ENCODE assay signal across 16 cellular contexts in the genomic region with DNA sequence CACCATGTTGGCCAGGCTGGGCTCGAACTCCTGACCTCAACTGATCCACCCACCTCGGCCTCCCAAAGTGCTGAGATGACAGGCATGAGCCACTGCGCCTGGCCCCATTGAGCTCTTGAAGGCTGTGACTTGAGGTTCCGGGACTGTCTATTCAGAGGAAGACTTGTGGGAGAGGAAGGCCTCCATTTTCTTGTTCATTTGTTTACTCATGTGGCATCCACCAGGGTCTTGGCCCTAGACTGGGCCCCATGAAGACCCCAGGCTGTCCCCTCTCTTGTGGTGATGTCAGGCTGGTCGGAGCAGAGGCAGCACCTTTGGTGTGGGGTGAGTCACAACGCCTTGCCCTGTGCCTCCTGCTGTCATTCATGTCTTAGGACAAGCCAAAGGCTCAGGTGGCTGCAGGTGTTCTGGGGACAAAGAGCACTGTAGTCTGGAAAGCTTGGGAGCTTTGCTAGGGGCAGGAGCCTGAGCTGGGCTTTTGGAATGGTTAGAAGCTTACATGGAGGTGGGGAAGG.
DNase-seq lines count a peak whose midpoint lies in the region; ATAC-seq and TF ChIP-seq lines count a peak whose summit lies in the region.
"Had no signal": no experiment of that assay in that cellular context is flagged by ENCODE, and none has a peak within 500 bp of the region (broad histone marks: within the 10 kb centered on the region; RNA-seq: fewer than 3 reads in every experiment).

No MANE protein-coding gene starts in this region.

- no peak overlapping the region for H2AFZ ChIP-seq in neural progenitor cell (replicated peaks)

- TF ChIP-seq EP300 in suprapubic skin (IDR thresholded peaks at IDR 0.05): no peak

- H3K4me1 ChIP-seq in neural progenitor cell (no peaks in the 10 kb centered on the region), suprapubic skin (no peaks in the 10 kb centered on the region)
- H3K4me1 ChIP-seq: Caco-2 had no signal

- H3K36me3 Mint-ChIP-seq in neural progenitor cell: no peaks in the 10 kb centered on the region

- H3F3A ChIP-seq in neural progenitor cell (ENCODE audit: low read depth): no peaks in the 10 kb centered on the region

- 81% methylated on average over 6 of the region's 6 CpGs for WGBS in suprapubic skin

- H3K27me3 ChIP-seq in neural progenitor cell: no peaks in the 10 kb centered on the region
- H3K27me3 ChIP-seq in suprapubic skin: peaks cover 18% of the 10 kb centered on the region

- H3K9me3 ChIP-seq in neural progenitor cell (ENCODE audit: low read depth) (no peaks in the 10 kb centered on the region), suprapubic skin (no peaks in the 10 kb centered on the region)
- H3K9me3 ChIP-seq: Caco-2 had no signal

- H3K27ac ChIP-seq in neural progenitor cell (no peak overlapping the region), suprapubic skin (no peak overlapping the region), substantia nigra (ENCODE audit: low read depth, low read length, poor library complexity, severe bottlenecking) (no peak overlapping the region)
- H3K27ac ChIP-seq: C4-2B had no signal

- no peak for TF ChIP-seq POLR2A in suprapubic skin (IDR thresholded peaks at IDR 0.05)

- TF ChIP-seq CTCF in neural progenitor cell (IDR thresholded peaks at IDR 0.05) (no peak), suprapubic skin (IDR thresholded peaks at IDR 0.05) (no peak)

- H3K27ac Mint-ChIP-seq in neural progenitor cell: peak overlapping the region; percentile 12
- H3K27ac Mint-ChIP-seq: CD4-positive, alpha-beta T cell; HFFc6 had no signal

- peak; percentile 77 for DNase-seq in mesenteric fat pad (ENCODE audit: low spot score)
- DNase-seq in neural progenitor cell (ENCODE audit: low spot score): no peak
- peak; percentile 7 for DNase-seq in sciatic nerve (ENCODE audit: low spot score)
- DNase-seq in suprapubic skin (ENCODE audit: low spot score in 2 of 2): peak; percentile 26 to 56
- DNase-seq in substantia nigra (lab: John Stamatoyannopoulos, UW): no peak
- DNase-seq in T-helper 1 cell: no peak
- DNase-seq: AML-193; Caco-2; CD4-positive, alpha-beta T cell; GOT3; H7; HFFc6; IMR-90 had no signal

- ATAC-seq in sciatic nerve: no peak
- no peak for ATAC-seq in HG03025 (IDR thresholded peaks at IDR 0.05; ENCODE audit: low FRiP score, unreplicated experiment)
- ATAC-seq: HCT116 had no signal

- no peak overlapping the region for H3K4me3 Mint-ChIP-seq in neural progenitor cell
- H3K4me3 Mint-ChIP-seq: CD4-positive, alpha-beta T cell; HFFc6 had no signal

- H3K79me2 ChIP-seq in neural progenitor cell (ENCODE audit: low read depth): no peaks in the 10 kb centered on the region

- intact Hi-C loops in sciatic nerve (cut with DNase I): no loop called here

- no peaks in the 10 kb centered on the region for H3K9me3 Mint-ChIP-seq in neural progenitor cell

- H3K4me1 Mint-ChIP-seq in neural progenitor cell: peaks cover 2% of the 10 kb centered on the region

- no peak overlapping the region for H3K4me2 ChIP-seq in neural progenitor cell

- H3K4me3 ChIP-seq in neural progenitor cell: no peak overlapping the region
- H3K4me3 ChIP-seq in suprapubic skin: no peak overlapping the region

- no peaks in the 10 kb centered on the region for H4K20me1 ChIP-seq in neural progenitor cell (ENCODE audit: low read depth)

- no peaks in the 10 kb centered on the region for H3K36me3 ChIP-seq in neural progenitor cell
- no peaks in the 10 kb centered on the region for H3K36me3 ChIP-seq in suprapubic skin

- peaks cover 9% of the 10 kb centered on the region for H3K27me3 Mint-ChIP-seq in neural progenitor cell (ENCODE audit: insufficient read depth, low read depth)
- H3K27me3 Mint-ChIP-seq: CD4-positive, alpha-beta T cell had no signal

- no peak overlapping the region for H3K9ac ChIP-seq in neural progenitor cell

Comparison
In these comparisons a context has a peak if more than half of its experiments do, and no peak if none do; other contexts are left out.
1. DNase-seq: peak in mesenteric fat pad (single experiment), sciatic nerve (single experiment) and suprapubic skin (2 of 2); none in neural progenitor cell (single experiment), substantia nigra (0 of 49) and T-helper 1 cell (0 of 5).